In the genomic region with DNA sequence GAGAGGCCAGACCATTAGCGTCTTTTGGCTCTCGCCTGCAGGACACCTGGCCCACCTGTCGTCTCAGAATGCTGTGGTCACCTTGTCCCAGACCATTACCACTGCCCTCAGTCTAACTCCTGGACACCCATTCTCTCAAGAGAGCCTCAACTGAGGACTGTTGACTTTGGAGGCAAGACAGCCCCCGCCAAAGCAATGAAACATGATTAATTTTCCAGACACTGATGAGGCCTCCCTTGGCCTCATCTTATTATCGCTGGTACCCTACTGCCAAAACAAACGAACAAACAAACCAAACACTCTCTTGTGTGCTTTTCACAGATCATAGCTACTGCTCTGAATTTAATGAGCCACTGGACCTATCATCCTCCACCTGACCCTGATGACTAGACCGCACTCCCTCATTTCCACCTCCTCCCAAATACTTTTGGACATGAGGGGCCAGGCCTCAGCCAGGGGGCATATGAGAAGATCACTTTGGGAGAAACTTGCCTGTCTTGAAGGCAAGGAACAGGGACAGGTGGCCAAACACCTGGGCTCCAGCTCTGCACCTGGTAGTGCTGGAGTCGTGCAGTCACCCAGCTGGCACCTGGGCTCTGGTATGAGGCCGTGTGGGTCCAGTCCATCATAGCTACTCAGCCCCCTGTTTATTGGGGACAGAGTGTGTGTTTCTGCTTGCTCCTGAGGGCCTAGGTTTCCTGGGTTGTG, we compare ENCODE assay signal across 15 cellular contexts.
DNase-seq lines count a peak whose midpoint lies in the region; ATAC-seq and TF ChIP-seq lines count a peak whose summit lies in the region.
"Had no signal": no experiment of that assay in that cellular context is flagged by ENCODE, and none has a peak within 500 bp of the region (broad histone marks: within the 10 kb centered on the region; RNA-seq: fewer than 3 reads in every experiment).

No MANE protein-coding gene starts in this region.

- peak overlapping the region; percentile 71 for H3K27ac Mint-ChIP-seq in nephron progenitor cell
- H3K27ac Mint-ChIP-seq: CD8-positive, alpha-beta T cell; HFFc6 had no signal

- DNase-seq in NCI-H1417 (lab: John Stamatoyannopoulos, UW) = peak in 2 of 3 experiments; percentile 59 to 82
- DNase-seq in NCI-H1417 treated with DMSO at 0.1 percent for 48 hours (lab: John Stamatoyannopoulos, UW) = no peak
- peak; percentile 71 for DNase-seq in NCI-H146 (lab: John Stamatoyannopoulos, UW)
- peak; percentile 19 for DNase-seq in astrocyte of the hippocampus (ENCODE audit: low read depth, low spot score)
- DNase-seq in nephron progenitor cell = no peak
- DNase-seq in stimulated activated CD4-positive, alpha-beta T cell treated with anti-CD3 and anti-CD28 coated beads, Interleukin-4, amount 100 ng/mL, for 1 hour = no peak
- DNase-seq: activated gamma-delta T cell treated with Interleukin-2 at 50 U/mL for 16 hours; CD8-positive, alpha-beta T cell; HFFc6; MG63; NCI-H2171; SW 1271 had no signal

- H3K4me1 Mint-ChIP-seq in nephron progenitor cell = peaks cover 79% of the 10 kb centered on the region

- H3K4me3 Mint-ChIP-seq in nephron progenitor cell = peak overlapping the region; percentile 15
- H3K4me3 Mint-ChIP-seq: CD8-positive, alpha-beta T cell; HFFc6; naive thymus-derived CD4-positive, alpha-beta T cell had no signal

- no peaks in the 10 kb centered on the region for H3K36me3 Mint-ChIP-seq in nephron progenitor cell (ENCODE audit: low read depth)
- H3K36me3 Mint-ChIP-seq: CD8-positive, alpha-beta T cell; naive thymus-derived CD4-positive, alpha-beta T cell had no signal

- TF ChIP-seq CTCF in nephron progenitor cell (IDR thresholded peaks at IDR 0.05) = no peak

- H3K27me3 Mint-ChIP-seq in nephron progenitor cell (ENCODE audit: low read depth, poor library complexity) = peaks cover 9% of the 10 kb centered on the region

- no peaks in the 10 kb centered on the region for H3K9me3 Mint-ChIP-seq in nephron progenitor cell
- H3K9me3 Mint-ChIP-seq: CD8-positive, alpha-beta T cell; HFFc6; naive thymus-derived CD4-positive, alpha-beta T cell had no signal

- ATAC-seq in GM19463 (IDR thresholded peaks at IDR 0.05; ENCODE audit: unreplicated experiment) (no peak), HG02610 (IDR thresholded peaks at IDR 0.05; ENCODE audit: unreplicated experiment) (no peak)
- ATAC-seq: CD8-positive, alpha-beta T cell; naive thymus-derived CD4-positive, alpha-beta T cell had no signal

Comparison
In these comparisons a context has a peak if more than half of its experiments do, and no peak if none do; other contexts are left out.
1. DNase-seq: peak in NCI-H1417 (2 of 3), NCI-H146 (single experiment) and astrocyte of the hippocampus (single experiment); none in NCI-H1417 treated with DMSO at 0.1 percent for 48 hours (single experiment), nephron progenitor cell (single experiment) and stimulated activated CD4-positive, alpha-beta T cell treated with anti-CD3 and anti-CD28 coated beads, Interleukin-4, amount 100 ng/mL, for 1 hour (single experiment).